In genomic region chr17:40352044-40352778, GRCh38 we compare ENCODE assay signal across 11 cellular contexts. TPM values are rescaled to one million over a fixed set of nuclear protein-coding genes. Genes with fewer than 3 reads are reported as not detected.
DNase-seq lines count a peak whose midpoint lies in the region; ATAC-seq, FAIRE-seq and TF ChIP-seq lines count a peak whose summit lies in the region.
"Had no signal": no experiment of that assay in that cellular context is flagged by ENCODE, and none has a peak within 500 bp of the region (broad histone marks: within the 10 kb centered on the region; RNA-seq: fewer than 3 reads in every experiment).

No MANE protein-coding gene starts in this region.

- no peaks in the 10 kb centered on the region for H3K27me3 ChIP-seq in CD4-positive, CD25-positive, alpha-beta regulatory T cell (ENCODE audit: control insufficient read depth, insufficient read depth, low read length)
- no peaks in the 10 kb centered on the region for H3K27me3 ChIP-seq in Peyer's patch
- no peaks in the 10 kb centered on the region for H3K27me3 ChIP-seq in esophagus muscularis mucosa
- H3K27me3 ChIP-seq in neutrophil = no peaks in the 10 kb centered on the region

- H3K4me3 Mint-ChIP-seq in CD4-positive, CD25-positive, alpha-beta regulatory T cell = peak overlapping the region in 1 of 4 donors; percentile 42

- peaks cover 0 to 40% (median 17%) of the 10 kb centered on the region in 4 donors for H3K4me1 Mint-ChIP-seq in CD4-positive, CD25-positive, alpha-beta regulatory T cell

- H3K36me3 ChIP-seq in CD4-positive, CD25-positive, alpha-beta regulatory T cell (ENCODE audit: control insufficient read depth, insufficient read depth, low read length) = peaks cover 57% of the 10 kb centered on the region
- H3K36me3 ChIP-seq in Peyer's patch (peaks cover 0 to 82% (median 0%) of the 10 kb centered on the region in 3 donors), esophagus muscularis mucosa (peaks cover 26 to 81% (median 79%) of the 10 kb centered on the region in 4 donors), neutrophil (peaks cover 100% of the 10 kb centered on the region)

- TF ChIP-seq POLR2A in Peyer's patch (IDR thresholded peaks at IDR 0.05) = no peak
- TF ChIP-seq POLR2A in esophagus muscularis mucosa (IDR thresholded peaks at IDR 0.05; ENCODE audit: low read depth) = no peak

- H3K4me3 ChIP-seq in CD4-positive, CD25-positive, alpha-beta regulatory T cell (ENCODE audit: low read depth, low read length) = no peak overlapping the region
- H3K4me3 ChIP-seq in Peyer's patch (no peak overlapping the region), esophagus muscularis mucosa (no peak overlapping the region), neutrophil (ENCODE audit: low read depth in 1 of 2, low read length in 1 of 2) (no peak overlapping the region)

- TF ChIP-seq EP300 in esophagus muscularis mucosa (IDR thresholded peaks at IDR 0.05) = no peak

- H3K9me3 ChIP-seq in CD4-positive, CD25-positive, alpha-beta regulatory T cell (ENCODE audit: control insufficient read depth in 2 of 2, low read length in 2 of 2) = no peaks in the 10 kb centered on the region
- H3K9me3 ChIP-seq in Peyer's patch (no peaks in the 10 kb centered on the region), esophagus muscularis mucosa (no peaks in the 10 kb centered on the region), neutrophil (no peaks in the 10 kb centered on the region)

- no peaks in the 10 kb centered on the region for H3K27me3 Mint-ChIP-seq in CD4-positive, CD25-positive, alpha-beta regulatory T cell

- H3K4me1 ChIP-seq in CD4-positive, CD25-positive, alpha-beta regulatory T cell (ENCODE audit: control insufficient read depth, insufficient read depth, low read length, poor library complexity, severe bottlenecking) = peaks cover 21% of the 10 kb centered on the region
- peaks cover 0 to 79% (median 12%) of the 10 kb centered on the region in 4 donors for H3K4me1 ChIP-seq in Peyer's patch
- peaks cover 58 to 89% (median 84%) of the 10 kb centered on the region in 4 donors for H3K4me1 ChIP-seq in esophagus muscularis mucosa
- peaks cover 45 to 64% of the 10 kb centered on the region in 2 experiments for H3K4me1 ChIP-seq in neutrophil (ENCODE audit: control insufficient read depth in 1 of 2, insufficient read depth in 1 of 2, low read depth in 1 of 2, low read length in 1 of 2)

- H3K27ac Mint-ChIP-seq in CD4-positive, CD25-positive, alpha-beta regulatory T cell = peak overlapping the region; percentile 25 to 74 (median 63)

- intact Hi-C loops in esophagus muscularis mucosa (cut with DNase I) = no loop called here

- no peak overlapping the region for H3K27ac ChIP-seq in CD4-positive, CD25-positive, alpha-beta regulatory T cell (ENCODE audit: insufficient read depth, low read length, poor library complexity, severe bottlenecking)
- H3K27ac ChIP-seq in Peyer's patch (peak overlapping the region in 3 of 4 donors; percentile 36 to 72 (median 69)), esophagus muscularis mucosa (replicated peaks in 1 of 4) (peak overlapping the region; percentile 44 to 98 (median 96)), neutrophil (peak overlapping the region; percentile 64)

- no peak for DNase-seq in CD4-positive, CD25-positive, alpha-beta regulatory T cell
- peak in 1 of 3 donors; percentile 59 for DNase-seq in Peyer's patch
- DNase-seq in esophagus muscularis mucosa (ENCODE audit: extremely low spot score) = no peak
- no peak for DNase-seq in NCI-H1105 (lab: John Stamatoyannopoulos, UW)
- DNase-seq in COR-L47 (lab: John Stamatoyannopoulos, UW) = no peak
- DNase-seq in SW 1271 (lab: John Stamatoyannopoulos, UW) = no peak
- DNase-seq in D721Med (ENCODE audit: insufficient read length, low spot score) = no peak
- DNase-seq: dermis blood vessel endothelial cell, NCI-H187 had no signal

- no peak for ATAC-seq in CD4-positive, CD25-positive, alpha-beta regulatory T cell (ENCODE audit: low read depth in 2 of 2)
- ATAC-seq: HCT116 had no signal

- TF ChIP-seq CTCF in Peyer's patch (IDR thresholded peaks at IDR 0.05) (no peak), esophagus muscularis mucosa (IDR thresholded peaks at IDR 0.05) (no peak), neutrophil (IDR thresholded peaks at IDR 0.05) (no peak), D721Med (IDR thresholded peaks at IDR 0.05; ENCODE audit: insufficient read depth, missing control alignments) (no peak)

- no peak for FAIRE-seq in D721Med (lab: Jason Lieb, UNC)

- peaks cover 18% of the 10 kb centered on the region for H3K36me3 Mint-ChIP-seq in CD4-positive, CD25-positive, alpha-beta regulatory T cell

- 55% methylated on average over 6 of the region's 10 CpGs for WGBS in esophagus muscularis mucosa

- H3K9me3 Mint-ChIP-seq in CD4-positive, CD25-positive, alpha-beta regulatory T cell = no peaks in the 10 kb centered on the region

RNA-seq across cellular contexts. Expression of gene GJD3, which starts 12.3 kb away (rescaled TPM):
- not detected for total RNA-seq in CD4-positive, CD25-positive, alpha-beta regulatory T cell
- not detected for polyA plus RNA-seq in CD4-positive, CD25-positive, alpha-beta regulatory T cell
- total RNA-seq in Peyer's patch = 1 to 10 TPM in 1 of 4 donors, not detected in 3; 1.6 TPM
- total RNA-seq in esophagus muscularis mucosa = under 1 TPM in 2 of 4 donors, not detected in 2; 0.40 to 0.50 TPM

RNA-seq across cellular contexts. Expression of gene RARA, which starts 43.2 kb away (rescaled TPM):
- total RNA-seq in CD4-positive, CD25-positive, alpha-beta regulatory T cell = 126 TPM
- polyA plus RNA-seq in CD4-positive, CD25-positive, alpha-beta regulatory T cell = 10 to 100 TPM in 3 of 4 donors, 1 to 10 TPM in 1; 7.3 to 14.5 (median 12.6) TPM
- total RNA-seq in Peyer's patch (10 to 100 TPM; 46.2 to 93.3 (median 72.1) TPM), esophagus muscularis mucosa (10 to 100 TPM; 26.2 to 53.5 (median 52.2) TPM)
